ENCODE assay signal across 10 cellular contexts in the genomic region with DNA sequence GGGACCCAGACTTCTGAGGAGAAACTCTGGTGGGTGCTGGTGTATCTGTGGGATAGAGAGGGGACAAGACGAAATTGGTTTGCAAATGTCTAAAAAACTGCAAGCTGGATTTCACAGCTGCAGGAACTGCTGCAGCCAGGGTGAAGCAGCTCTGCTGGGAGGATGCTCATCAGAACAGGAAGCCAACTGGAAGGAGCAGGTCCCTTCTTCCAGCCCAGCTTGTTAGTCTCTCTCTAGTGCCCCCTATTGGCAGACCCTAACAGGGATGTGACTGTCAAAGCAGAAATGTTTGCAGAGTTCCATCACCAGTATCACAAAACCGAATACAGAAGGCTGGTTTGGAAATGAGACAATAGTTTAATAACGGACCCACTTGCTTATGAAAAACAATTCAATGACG. TPM values are rescaled to one million over a fixed set of nuclear protein-coding genes. Genes with fewer than 3 reads are reported as not detected.
DNase-seq lines count a peak whose midpoint lies in the region; ATAC-seq and TF ChIP-seq lines count a peak whose summit lies in the region.
"Had no signal": no experiment of that assay in that cellular context is flagged by ENCODE, and none has a peak within 500 bp of the region (broad histone marks: within the 10 kb centered on the region; RNA-seq: fewer than 3 reads in every experiment).

No MANE protein-coding gene starts in this region.

- no peak overlapping the region for H3K27ac Mint-ChIP-seq in CD8-positive, alpha-beta T cell

- peak; percentile 42 for DNase-seq in CD1c-positive myeloid dendritic cell (ENCODE audit: extremely low spot score)
- DNase-seq in fibroblast of mammary gland (ENCODE audit: low read depth): no peak
- no peak for DNase-seq in sciatic nerve (ENCODE audit: low spot score)
- no peak for DNase-seq in CD8-positive, alpha-beta T cell
- DNase-seq in G401 (ENCODE audit: low spot score): no peak
- DNase-seq: effector memory CD4-positive, alpha-beta T cell had no signal

- CTCF ChIA-PET in CD8-positive, alpha-beta T cell (lab: Charles Lee): interaction anchor here (1.0 to 1.5 kb wide), 3 partner anchors 9 to 67 kb away, joined by 4 read pairs; no protein-coding TSS in a partner anchor

- peaks cover 55% of the 10 kb centered on the region for H3K27me3 ChIP-seq in OCI-LY3 (ENCODE audit: low read depth, low read length)
- H3K27me3 ChIP-seq in CD8-positive, alpha-beta T cell (ENCODE audit: insufficient read depth, low read length): peaks cover 7% of the 10 kb centered on the region

- POLR2A ChIA-PET in CD8-positive, alpha-beta T cell (lab: Charles Lee): interaction anchor here (0.6 kb wide), 1 partner anchor 22 kb away, joined by 3 read pairs; no protein-coding TSS in a partner anchor

- 0 out of 2 replicates have a peak, but pooled peaks have one; percentile 10 for TF ChIP-seq CTCF in GM12875 (IDR thresholded peaks at IDR 0.05; ENCODE audit: borderline replicate concordance, insufficient read depth, low read depth, low read length)
- TF ChIP-seq CTCF in OCI-LY3 (IDR thresholded peaks at IDR 0.05; ENCODE audit: low read depth, low read length): peak; percentile 51
- peak; percentile 12 for TF ChIP-seq CTCF in fibroblast of mammary gland (conservative IDR thresholded peaks at IDR 0.05; ENCODE audit: control insufficient read depth, insufficient read depth, low read depth, low read length)
- TF ChIP-seq CTCF in CD8-positive, alpha-beta T cell (IDR thresholded peaks at IDR 0.05): no peak

- no peaks in the 10 kb centered on the region for H4K20me1 ChIP-seq in OCI-LY3 (ENCODE audit: insufficient read depth, low read length)

- H3K36me3 Mint-ChIP-seq in CD8-positive, alpha-beta T cell: no peaks in the 10 kb centered on the region

- ATAC-seq in GM21737 (IDR thresholded peaks at IDR 0.05; ENCODE audit: unreplicated experiment): no peak
- ATAC-seq in sciatic nerve: no peak
- no peak for ATAC-seq in CD8-positive, alpha-beta T cell

- no peaks in the 10 kb centered on the region for H3K4me1 ChIP-seq in OCI-LY3 (ENCODE audit: low read length)
- no peaks in the 10 kb centered on the region for H3K4me1 ChIP-seq in CD8-positive, alpha-beta T cell (ENCODE audit: insufficient read depth, low read length)
- H3K4me1 ChIP-seq: SJSA1 had no signal

- no peaks in the 10 kb centered on the region for H3K36me3 ChIP-seq in OCI-LY3 (replicated peaks; ENCODE audit: low read depth, low read length)
- H3K36me3 ChIP-seq in CD8-positive, alpha-beta T cell (ENCODE audit: insufficient read depth, low read length): no peaks in the 10 kb centered on the region
- H3K36me3 ChIP-seq: SJSA1 had no signal

- in situ Hi-C loops in G401 (cut with HindIII; ENCODE audit: low sequenced_read_pairs): no loop called here

- no peak overlapping the region for H3K9ac ChIP-seq in OCI-LY3 (ENCODE audit: low read length)

- H3K4me3 Mint-ChIP-seq in CD8-positive, alpha-beta T cell: no peak overlapping the region

- H3K79me2 ChIP-seq in OCI-LY3 (ENCODE audit: low read length): no peaks in the 10 kb centered on the region

- peaks cover 2% of the 10 kb centered on the region for H3K9me3 Mint-ChIP-seq in CD8-positive, alpha-beta T cell

- H3K4me1 Mint-ChIP-seq in CD8-positive, alpha-beta T cell (ENCODE audit: low read depth): no peaks in the 10 kb centered on the region

- intact Hi-C loops in sciatic nerve (cut with DNase I): no loop called here
- intact Hi-C loops in CD8-positive, alpha-beta T cell (cut with DNase I, micrococcal nuclease): no loop called here

- peaks cover 20% of the 10 kb centered on the region for H3K27me3 Mint-ChIP-seq in CD8-positive, alpha-beta T cell (ENCODE audit: low read depth)

- no peak overlapping the region for H3K4me2 ChIP-seq in OCI-LY3 (ENCODE audit: low read length)

- peaks cover 4% of the 10 kb centered on the region; the same call in 1 of the 2 replicates for H3K9me3 ChIP-seq in OCI-LY3 (ENCODE audit: insufficient read depth, low read length)
- H3K9me3 ChIP-seq in CD8-positive, alpha-beta T cell (ENCODE audit: low read length): no peaks in the 10 kb centered on the region
- H3K9me3 ChIP-seq: SJSA1 had no signal

- H3K4me3 ChIP-seq in GM12875 (ENCODE audit: low read depth, low read length) (no peak overlapping the region), OCI-LY3 (ENCODE audit: low read length) (no peak overlapping the region), fibroblast of mammary gland (ENCODE audit: control insufficient read depth, low read depth, low read length) (no peak overlapping the region)
- no peak overlapping the region for H3K4me3 ChIP-seq in CD8-positive, alpha-beta T cell (ENCODE audit: low read depth, low read length)
- H3K4me3 ChIP-seq: SJSA1 had no signal

- no peak overlapping the region for H3K27ac ChIP-seq in OCI-LY3 (ENCODE audit: low read length)
- H3K27ac ChIP-seq in CD8-positive, alpha-beta T cell (ENCODE audit: low read depth, low read length): no peak overlapping the region
- H3K27ac ChIP-seq: SJSA1 had no signal

- no peak overlapping the region for H2AFZ ChIP-seq in OCI-LY3 (ENCODE audit: low read depth, low read length)

RNA-seq across cellular contexts. Expression of a gene that starts 39.5 kb away (rescaled TPM):
- total RNA-seq in sciatic nerve: not detected
- total RNA-seq in CD8-positive, alpha-beta T cell: not detected
- total RNA-seq in G401 (2014; rRNA removed; shearing (Covaris generic)): 0.61 TPM in 1 of 2 replicates, not detected in the other
- total RNA-seq: SJSA1 had no signal
